In genomic region chr1:91732291-91732953, GRCh38 we compare ENCODE assay signal across 8 cellular contexts.
DNase-seq lines count a peak whose midpoint lies in the region; ATAC-seq and TF ChIP-seq lines count a peak whose summit lies in the region.

No MANE protein-coding gene starts in this region.

- DNase-seq in MG63, result peak; percentile 67
- peak; percentile 85 for DNase-seq in MCF 10A (ENCODE audit: unreplicated experiment)
- no peak for DNase-seq in neural progenitor cell (ENCODE audit: low spot score)
- no peak for DNase-seq in NCI-H1105 treated with DMSO at 0.1 percent for 48 hours (lab: John Stamatoyannopoulos, UW)
- DNase-seq in OCI-LY7 (ENCODE audit: low spot score), result no peak

- ATAC-seq in GM18520 (IDR thresholded peaks at IDR 0.05; ENCODE audit: unreplicated experiment), result peak; percentile 40
- no peak for ATAC-seq in GM21576 (IDR thresholded peaks at IDR 0.05; ENCODE audit: unreplicated experiment)
- ATAC-seq in GM18519 (IDR thresholded peaks at IDR 0.05; ENCODE audit: low FRiP score, unreplicated experiment), result no peak

- H4K20me1 ChIP-seq in neural progenitor cell (ENCODE audit: low read depth) (no peaks in the 10 kb centered on the region), OCI-LY7 (ENCODE audit: insufficient read depth, low read length) (no peaks in the 10 kb centered on the region)

- H3K27me3 ChIP-seq in MG63, result no peaks in the 10 kb centered on the region
- H3K27me3 ChIP-seq in neural progenitor cell, result no peaks in the 10 kb centered on the region

- H3K9me3 ChIP-seq in MG63 (no peaks in the 10 kb centered on the region), neural progenitor cell (ENCODE audit: low read depth) (no peaks in the 10 kb centered on the region), OCI-LY7 (ENCODE audit: low read length) (no peaks in the 10 kb centered on the region)

- H3K9me3 Mint-ChIP-seq in MCF 10A (ENCODE audit: unreplicated experiment) (no peaks in the 10 kb centered on the region), neural progenitor cell (no peaks in the 10 kb centered on the region)

- intact Hi-C loops in MCF 10A (cut with micrococcal nuclease), result loop anchor here (5.0 kb wide), 2 partner anchors 70 to 180 kb away; no protein-coding TSS in a partner anchor
- intact Hi-C loops in OCI-LY7 (cut with micrococcal nuclease; ENCODE audit: unreplicated experiment), result no loop called here

- H3K27ac Mint-ChIP-seq in MCF 10A (ENCODE audit: low read depth, unreplicated experiment) (peak overlapping the region; percentile 79), neural progenitor cell (peak overlapping the region; percentile 12)

- TF ChIP-seq CTCF in MCF 10A (IDR thresholded peaks at IDR 0.05; ENCODE audit: unreplicated experiment) (no peak), neural progenitor cell (IDR thresholded peaks at IDR 0.05) (no peak), OCI-LY7 (conservative IDR thresholded peaks at IDR 0.05; ENCODE audit: low read length) (no peak)

- CTCF ChIA-PET in MCF 10A (lab: Yijun Ruan, JAX), result interaction anchor here (0.6 to 3.6 kb wide), 11 partner anchors 8 to 226 kb away, joined by 3 to 17 read pairs (median 3); no protein-coding TSS in a partner anchor
- CTCF ChIA-PET in OCI-LY7 (lab: Charles Lee; ENCODE audit: unreplicated experiment), result interaction anchor here (0.6 kb wide), 1 partner anchor 35 kb away, joined by 3 read pairs; no protein-coding TSS in a partner anchor

- POLR2A ChIA-PET in MCF 10A (lab: Yijun Ruan, JAX) (interaction anchor here (0.8 to 3.8 kb wide), 18 partner anchors 10 to 232 kb away, joined by 3 to 35 read pairs (median 5); partner anchors contain the start of genes CDC7 and TGFBR3), OCI-LY7 (lab: Charles Lee) (interaction anchor here (1.0 kb wide), 1 partner anchor 10 kb away, joined by 3 read pairs; no protein-coding TSS in a partner anchor)

- H3K36me3 ChIP-seq in MG63 (no peaks in the 10 kb centered on the region), neural progenitor cell (no peaks in the 10 kb centered on the region), OCI-LY7 (ENCODE audit: insufficient read depth, low read length) (no peaks in the 10 kb centered on the region)

- H3K79me2 ChIP-seq in neural progenitor cell (ENCODE audit: low read depth) (no peaks in the 10 kb centered on the region), OCI-LY7 (ENCODE audit: insufficient read depth, low read depth, low read length) (no peaks in the 10 kb centered on the region)

- peaks cover 27% of the 10 kb centered on the region for H3K4me1 ChIP-seq in neural progenitor cell
- H3K4me1 ChIP-seq in OCI-LY7 (ENCODE audit: insufficient read depth, low read length, poor library complexity, severe bottlenecking), result no peaks in the 10 kb centered on the region

- no peak overlapping the region for H3K4me2 ChIP-seq in neural progenitor cell
- no peak overlapping the region for H3K4me2 ChIP-seq in OCI-LY7 (ENCODE audit: low read length)

- H3K27ac ChIP-seq in neural progenitor cell (no peak overlapping the region), OCI-LY7 (ENCODE audit: low read depth, low read length, poor library complexity, severe bottlenecking) (no peak overlapping the region)

- H3F3A ChIP-seq in neural progenitor cell (ENCODE audit: low read depth), result peaks cover 3% of the 10 kb centered on the region

- H3K9ac ChIP-seq in neural progenitor cell, result no peak overlapping the region

- H2AFZ ChIP-seq in neural progenitor cell (replicated peaks) (no peak overlapping the region), OCI-LY7 (ENCODE audit: low read length) (no peak overlapping the region)

- H3K4me1 Mint-ChIP-seq in MCF 10A (ENCODE audit: insufficient read depth, unreplicated experiment) (peaks cover 55% of the 10 kb centered on the region), neural progenitor cell (peaks cover 48% of the 10 kb centered on the region)

- H3K4me3 ChIP-seq in MG63 (no peak overlapping the region), neural progenitor cell (no peak overlapping the region), OCI-LY7 (ENCODE audit: low read depth, low read length, poor library complexity, severe bottlenecking) (no peak overlapping the region)

- peaks cover 60% of the 10 kb centered on the region for H3K36me3 Mint-ChIP-seq in MCF 10A (ENCODE audit: insufficient read depth, unreplicated experiment)
- peaks cover 9% of the 10 kb centered on the region for H3K36me3 Mint-ChIP-seq in neural progenitor cell

- H3K9me2 ChIP-seq in OCI-LY7 (ENCODE audit: insufficient read depth, low read length), result no peaks in the 10 kb centered on the region

- H3K4me3 Mint-ChIP-seq in MCF 10A (ENCODE audit: unreplicated experiment) (peak overlapping the region; percentile 47), neural progenitor cell (no peak overlapping the region)

- H3K27me3 Mint-ChIP-seq in MCF 10A (ENCODE audit: insufficient read depth, unreplicated experiment) (no peaks in the 10 kb centered on the region), neural progenitor cell (ENCODE audit: insufficient read depth, low read depth) (peaks cover 3% of the 10 kb centered on the region)

- no TSS peak for BruUV-seq in MCF 10A (replicated peaks; lab: Mats Ljungman, UMichigan)
- BruUV-seq in OCI-LY7 (replicated peaks; lab: Mats Ljungman, UMichigan), result no TSS peak

Comparison
In these comparisons a context has a peak if more than half of its experiments do, and no peak if none do; other contexts are left out.
1. DNase-seq: peak in MG63 (single experiment) and MCF 10A (single experiment); none in neural progenitor cell (single experiment), NCI-H1105 treated with DMSO at 0.1 percent for 48 hours (single experiment) and OCI-LY7 (single experiment).